Comparison of ENCODE assay signal across 1 cellular context in the genomic region with DNA sequence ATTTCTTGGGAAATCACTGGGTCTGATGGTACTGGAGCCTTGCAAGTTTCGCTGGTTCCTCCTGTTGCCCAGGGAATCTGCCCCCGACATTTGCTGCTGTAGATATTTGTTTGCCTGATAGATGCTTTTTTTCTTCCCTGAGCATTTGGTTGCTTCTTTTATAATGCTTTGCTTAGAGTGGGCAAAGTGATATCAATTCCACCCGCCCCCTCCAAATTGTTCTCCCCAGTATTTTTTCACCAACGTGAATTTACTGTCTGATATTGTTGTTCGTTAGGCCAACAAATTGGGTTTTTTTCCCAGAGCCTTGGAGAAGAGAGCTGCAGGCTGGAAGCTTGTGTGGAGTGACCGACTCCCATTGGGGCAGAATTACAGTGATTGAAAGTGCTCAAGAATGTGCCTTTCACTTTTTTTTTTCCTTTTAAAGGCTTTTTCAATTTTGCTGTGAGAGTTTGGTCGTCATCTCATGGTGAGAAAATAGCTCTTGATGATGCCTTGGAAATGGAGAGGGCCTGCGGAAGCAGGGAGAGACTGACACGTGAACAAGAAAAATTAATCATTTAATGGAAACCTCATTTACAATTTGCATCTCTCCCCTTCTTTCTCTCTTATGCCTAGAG.
TF ChIP-seq lines count a peak whose summit lies in the region.

No MANE protein-coding gene starts in this region.

TF ChIP-seq in K562, 482 proteins besides CTCF, POLR2A, EP300 and RAD21:
- TF ChIP-seq, protein P1, sequence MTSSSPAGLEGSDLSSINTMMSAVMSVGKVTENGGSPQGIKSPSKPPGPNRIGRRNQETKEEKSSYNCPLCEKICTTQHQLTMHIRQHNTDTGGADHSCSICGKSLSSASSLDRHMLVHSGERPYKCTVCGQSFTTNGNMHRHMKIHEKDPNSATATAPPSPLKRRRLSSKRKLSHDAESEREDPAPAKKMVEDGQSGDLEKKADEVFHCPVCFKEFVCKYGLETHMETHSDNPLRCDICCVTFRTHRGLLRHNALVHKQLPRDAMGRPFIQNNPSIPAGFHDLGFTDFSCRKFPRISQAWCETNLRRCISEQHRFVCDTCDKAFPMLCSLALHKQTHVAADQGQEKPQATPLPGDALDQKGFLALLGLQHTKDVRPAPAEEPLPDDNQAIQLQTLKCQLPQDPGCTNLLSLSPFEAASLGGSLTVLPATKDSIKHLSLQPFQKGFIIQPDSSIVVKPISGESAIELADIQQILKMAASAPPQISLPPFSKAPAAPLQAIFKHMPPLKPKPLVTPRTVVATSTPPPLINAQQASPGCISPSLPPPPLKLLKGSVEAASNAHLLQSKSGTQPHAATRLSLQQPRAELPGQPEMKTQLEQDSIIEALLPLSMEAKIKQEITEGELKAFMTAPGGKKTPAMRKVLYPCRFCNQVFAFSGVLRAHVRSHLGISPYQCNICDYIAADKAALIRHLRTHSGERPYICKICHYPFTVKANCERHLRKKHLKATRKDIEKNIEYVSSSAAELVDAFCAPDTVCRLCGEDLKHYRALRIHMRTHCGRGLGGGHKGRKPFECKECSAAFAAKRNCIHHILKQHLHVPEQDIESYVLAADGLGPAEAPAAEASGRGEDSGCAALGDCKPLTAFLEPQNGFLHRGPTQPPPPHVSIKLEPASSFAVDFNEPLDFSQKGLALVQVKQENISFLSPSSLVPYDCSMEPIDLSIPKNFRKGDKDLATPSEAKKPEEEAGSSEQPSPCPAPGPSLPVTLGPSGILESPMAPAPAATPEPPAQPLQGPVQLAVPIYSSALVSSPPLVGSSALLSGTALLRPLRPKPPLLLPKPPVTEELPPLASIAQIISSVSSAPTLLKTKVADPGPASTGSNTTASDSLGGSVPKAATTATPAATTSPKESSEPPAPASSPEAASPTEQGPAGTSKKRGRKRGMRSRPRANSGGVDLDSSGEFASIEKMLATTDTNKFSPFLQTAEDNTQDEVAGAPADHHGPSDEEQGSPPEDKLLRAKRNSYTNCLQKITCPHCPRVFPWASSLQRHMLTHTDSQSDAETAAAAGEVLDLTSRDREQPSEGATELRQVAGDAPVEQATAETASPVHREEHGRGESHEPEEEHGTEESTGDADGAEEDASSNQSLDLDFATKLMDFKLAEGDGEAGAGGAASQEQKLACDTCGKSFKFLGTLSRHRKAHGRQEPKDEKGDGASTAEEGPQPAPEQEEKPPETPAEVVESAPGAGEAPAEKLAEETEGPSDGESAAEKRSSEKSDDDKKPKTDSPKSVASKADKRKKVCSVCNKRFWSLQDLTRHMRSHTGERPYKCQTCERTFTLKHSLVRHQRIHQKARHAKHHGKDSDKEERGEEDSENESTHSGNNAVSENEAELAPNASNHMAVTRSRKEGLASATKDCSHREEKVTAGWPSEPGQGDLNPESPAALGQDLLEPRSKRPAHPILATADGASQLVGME (CRISPR knock-in tag; IDR thresholded peaks at IDR 0.05) = no peak
- TF ChIP-seq JUND (IDR thresholded peaks at IDR 0.05; ENCODE audit: borderline replicate concordance, low read depth, low read length) (no peak), JUND (tag; IDR thresholded peaks at IDR 0.05; ENCODE audit: borderline replicate concordance, low read depth, low read length) (no peak), SFPQ (IDR thresholded peaks at IDR 0.05; ENCODE audit: low read depth, low read length) (no peak), HLTF (IDR thresholded peaks at IDR 0.05) (no peak)
- TF ChIP-seq, protein P2, sequence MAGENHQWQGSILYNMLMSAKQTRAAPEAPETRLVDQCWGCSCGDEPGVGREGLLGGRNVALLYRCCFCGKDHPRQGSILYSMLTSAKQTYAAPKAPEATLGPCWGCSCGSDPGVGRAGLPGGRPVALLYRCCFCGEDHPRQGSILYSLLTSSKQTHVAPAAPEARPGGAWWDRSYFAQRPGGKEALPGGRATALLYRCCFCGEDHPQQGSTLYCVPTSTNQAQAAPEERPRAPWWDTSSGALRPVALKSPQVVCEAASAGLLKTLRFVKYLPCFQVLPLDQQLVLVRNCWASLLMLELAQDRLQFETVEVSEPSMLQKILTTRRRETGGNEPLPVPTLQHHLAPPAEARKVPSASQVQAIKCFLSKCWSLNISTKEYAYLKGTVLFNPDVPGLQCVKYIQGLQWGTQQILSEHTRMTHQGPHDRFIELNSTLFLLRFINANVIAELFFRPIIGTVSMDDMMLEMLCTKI (IDR thresholded peaks at IDR 0.05; ENCODE audit: partially characterized antibody) = no peak
